ENCODE assay signal across 9 cellular contexts in genomic region chr14:71355324-71356201, GRCh38. TPM values are rescaled to one million over a fixed set of nuclear protein-coding genes. Genes with fewer than 3 reads are reported as not detected.
DNase-seq lines count a peak whose midpoint lies in the region; ATAC-seq and TF ChIP-seq lines count a peak whose summit lies in the region.
"Had no signal": no experiment of that assay in that cellular context is flagged by ENCODE, and none has a peak within 500 bp of the region (broad histone marks: within the 10 kb centered on the region; RNA-seq: fewer than 3 reads in every experiment).

No MANE protein-coding gene starts in this region.

- no peaks in the 10 kb centered on the region for H4K20me1 ChIP-seq in OCI-LY3 (ENCODE audit: insufficient read depth, low read length)

- in situ Hi-C loops in GM13976 (cut with MboI; ENCODE audit: low sequenced_read_pairs, unreplicated experiment): no loop called here

- H3K4me1 ChIP-seq in OCI-LY3 (ENCODE audit: low read length) (peaks cover 53% of the 10 kb centered on the region), sigmoid colon (peaks cover 0 to 62% (median 50%) of the 10 kb centered on the region in 4 donors)

- H3K27me3 ChIP-seq in OCI-LY3 (ENCODE audit: low read depth, low read length): no peaks in the 10 kb centered on the region
- no peaks in the 10 kb centered on the region for H3K27me3 ChIP-seq in sigmoid colon

- peaks cover 38% of the 10 kb centered on the region for H3K79me2 ChIP-seq in OCI-LY3 (ENCODE audit: low read length)

- TF ChIP-seq EP300 in sigmoid colon (IDR thresholded peaks at IDR 0.05): peak in 2 of 4 donors; percentile 31 to 61

- DNase-seq in GM13976 (ENCODE audit: low spot score): peak; percentile 40
- peak; percentile 92 for DNase-seq in fibroblast of the aortic adventitia (ENCODE audit: low read depth)
- DNase-seq in sigmoid colon: peak; percentile 83
- DNase-seq in SHP77 treated with DMSO at 0.1 percent for 48 hours (lab: John Stamatoyannopoulos, UW): no peak
- DNase-seq in NCI-H2029 treated with DMSO at 0.1 percent for 48 hours (lab: John Stamatoyannopoulos, UW): no peak

- WGBS in sigmoid colon, 2 donors: 49 to 50% methylated on average over 5 of the region's 5 CpGs

- TF ChIP-seq POLR2A in sigmoid colon (IDR thresholded peaks at IDR 0.05): no peak

- TF ChIP-seq CTCF in GM13976 (IDR thresholded peaks at IDR 0.05; ENCODE audit: borderline replicate concordance, control extremely low read depth, extremely low read depth, insufficient read depth, missing control alignments): no peak
- no peak for TF ChIP-seq CTCF in OCI-LY3 (IDR thresholded peaks at IDR 0.05; ENCODE audit: low read depth, low read length)
- no peak for TF ChIP-seq CTCF in fibroblast of the aortic adventitia (IDR thresholded peaks at IDR 0.05; ENCODE audit: insufficient read depth, low read length)
- no peak for TF ChIP-seq CTCF in sigmoid colon (IDR thresholded peaks at IDR 0.05)

- H2AFZ ChIP-seq in OCI-LY3 (ENCODE audit: low read depth, low read length): no peak overlapping the region

- no peak for ATAC-seq in HG03135 (IDR thresholded peaks at IDR 0.05; ENCODE audit: unreplicated experiment)
- no peak for ATAC-seq in HG03520 (IDR thresholded peaks at IDR 0.05; ENCODE audit: unreplicated experiment)
- ATAC-seq: Panc1 had no signal

- H3K36me3 ChIP-seq in OCI-LY3 (replicated peaks; ENCODE audit: low read depth, low read length) (peaks cover 19% of the 10 kb centered on the region), sigmoid colon (no peaks in the 10 kb centered on the region)

- peak overlapping the region; percentile 2; the same call in 1 of the 2 replicates for H3K4me2 ChIP-seq in OCI-LY3 (ENCODE audit: low read length)

- no peak overlapping the region for H3K27ac ChIP-seq in OCI-LY3 (ENCODE audit: low read length)
- peak overlapping the region; percentile 62 to 80 (median 72) for H3K27ac ChIP-seq in sigmoid colon

- no peak overlapping the region for H3K4me3 ChIP-seq in OCI-LY3 (ENCODE audit: low read length)
- peak overlapping the region; percentile 3 for H3K4me3 ChIP-seq in fibroblast of the aortic adventitia (ENCODE audit: low read depth, low read length)
- H3K4me3 ChIP-seq in sigmoid colon: peak overlapping the region in 1 of 4 donors; percentile 5

- H3K9me3 ChIP-seq in OCI-LY3 (ENCODE audit: insufficient read depth, low read length) (peaks cover 6% of the 10 kb centered on the region; the same call in 1 of the 2 replicates), sigmoid colon (no peaks in the 10 kb centered on the region)

- intact Hi-C loops in sigmoid colon (cut with DNase I): no loop called here

- no peak overlapping the region for H3K9ac ChIP-seq in OCI-LY3 (ENCODE audit: low read length)

RNA-seq across cellular contexts. Expression of gene SIPA1L1, which starts 35.3 kb away (rescaled TPM):
- total RNA-seq in fibroblast of the aortic adventitia (ENCODE audit: low replicate concordance) (35.1 and 41.0 TPM in 2 replicates), sigmoid colon (10 to 100 TPM; 27.1 to 50.1 (median 29.4) TPM)
- polyA plus RNA-seq in sigmoid colon: 10 to 100 TPM; 13.2 to 32.9 (median 15.5) TPM

Comparison
In these comparisons a context has a peak if more than half of its experiments do, and no peak if none do; other contexts are left out.
1. DNase-seq: peak in GM13976 (single experiment), fibroblast of the aortic adventitia (single experiment) and sigmoid colon (single experiment); none in SHP77 treated with DMSO at 0.1 percent for 48 hours (single experiment) and NCI-H2029 treated with DMSO at 0.1 percent for 48 hours (single experiment).